Comparison of ENCODE assay signal across 1 cellular context in genomic region chr2:226773291-226773690, GRCh38.
TF ChIP-seq lines count a peak whose summit lies in the region.

No MANE protein-coding gene starts in this region.

TF ChIP-seq in GM12878, 131 proteins besides CTCF, POLR2A, EP300 and RAD21:
- TF ChIP-seq ZNF592 (IDR thresholded peaks at IDR 0.05) (no peak), BCL11A (IDR thresholded peaks at IDR 0.05; ENCODE audit: low read depth, low read length) (no peak), USF2 (IDR thresholded peaks at IDR 0.05; ENCODE audit: borderline replicate concordance, low read depth, low read length) (no peak), DPF2 (IDR thresholded peaks at IDR 0.05) (no peak), MLLT1 (IDR thresholded peaks at IDR 0.05) (no peak), FOS (IDR thresholded peaks at IDR 0.05; ENCODE audit: borderline replicate concordance, extremely low read depth, insufficient read length) (no peak), SMARCA5 (IDR thresholded peaks at IDR 0.05) (peak; percentile 24; the same call in 1 of the 2 replicates), MXI1 (IDR thresholded peaks at IDR 0.05; ENCODE audit: low read depth, low read length) (0 out of 2 replicates have a peak, but pooled peaks have one; percentile 2), POLR2AphosphoS5 (IDR thresholded peaks at IDR 0.05; ENCODE audit: low read length) (no peak)
